Comparison of ENCODE assay signal across 8 cellular contexts in the genomic region with DNA sequence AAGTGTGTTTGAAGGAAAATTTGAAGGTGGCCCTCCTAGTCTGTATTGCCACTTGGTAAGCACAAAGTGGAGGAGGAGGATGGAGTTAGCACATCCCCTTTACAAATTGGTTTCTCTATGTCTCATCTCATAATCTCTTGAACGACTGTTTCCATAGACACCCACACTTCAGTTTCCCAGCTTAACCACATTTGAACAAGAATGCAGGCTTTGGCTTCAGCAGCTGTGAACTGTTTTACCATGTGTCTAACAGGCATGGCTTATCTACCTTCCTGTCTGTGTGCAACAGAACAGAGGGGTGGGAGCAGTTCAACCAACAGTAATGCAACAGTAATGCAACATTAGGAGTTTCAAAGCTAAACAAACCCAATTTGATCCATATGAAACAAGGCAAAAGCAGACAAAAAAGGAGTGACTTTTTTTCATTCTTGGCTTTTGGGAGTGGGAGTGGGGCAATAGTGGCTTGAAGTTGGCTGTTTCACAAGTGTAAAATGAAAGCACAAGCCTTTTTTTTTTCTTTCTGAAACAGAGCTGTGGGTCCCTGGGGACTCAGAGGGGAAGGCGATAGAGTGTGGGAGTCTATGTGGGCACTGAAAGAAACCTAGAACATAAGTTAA.
A peak's percentile ranks its signal among the peaks of the same experiment; 100 is the strongest.
DNase-seq lines count a peak whose midpoint lies in the region; ATAC-seq and TF ChIP-seq lines count a peak whose summit lies in the region.
"Had no signal": no experiment of that assay in that cellular context is flagged by ENCODE, and none has a peak within 500 bp of the region (broad histone marks: within the 10 kb centered on the region; RNA-seq: fewer than 3 reads in every experiment).

No MANE protein-coding gene starts in this region.

- no TSS peak for BruUV-seq in Caco-2 (replicated peaks; lab: Mats Ljungman, UMichigan)

- ATAC-seq in HG03025 (IDR thresholded peaks at IDR 0.05; ENCODE audit: low FRiP score, unreplicated experiment), result peak; percentile 95

- intact Hi-C loops in Caco-2 (cut with micrococcal nuclease; ENCODE audit: unreplicated experiment), result no loop called here

- peak overlapping the region; percentile 92 for H3K27ac Mint-ChIP-seq in T-helper 2 cell treated with Interferon-gamma antibody and Interleukin-4, amounts not matched to agents 5 μg/mL and 100 μg/mL, for 36 hours
- H3K27ac Mint-ChIP-seq in Caco-2 (ENCODE audit: unreplicated experiment), result no peak overlapping the region

- H3K4me3 ChIP-seq in Caco-2 (ENCODE audit: low read depth, low read length), result no peak overlapping the region
- H3K4me3 ChIP-seq: SJSA1 had no signal

- H3K9me3 Mint-ChIP-seq in T-helper 2 cell treated with Interferon-gamma antibody and Interleukin-4, amounts not matched to agents 5 μg/mL and 100 μg/mL, for 36 hours, result peaks cover 11% of the 10 kb centered on the region
- no peaks in the 10 kb centered on the region for H3K9me3 Mint-ChIP-seq in Caco-2 (ENCODE audit: unreplicated experiment)

- TF ChIP-seq CTCF in Caco-2 (IDR thresholded peaks at IDR 0.05; ENCODE audit: insufficient read depth in 1 of 2, low read depth in 1 of 2, low read length in 1 of 2, severe bottlenecking in 1 of 2, unreplicated experiment in 1 of 2), result no peak

- H3K4me3 Mint-ChIP-seq in T-helper 2 cell treated with Interferon-gamma antibody and Interleukin-4, amounts not matched to agents 5 μg/mL and 100 μg/mL, for 36 hours, result peak overlapping the region; percentile 78
- H3K4me3 Mint-ChIP-seq in Caco-2 (ENCODE audit: unreplicated experiment), result no peak overlapping the region

- POLR2A ChIA-PET in Caco-2 (lab: Charles Lee), result no interaction called here

- H3K27me3 Mint-ChIP-seq in T-helper 2 cell treated with Interferon-gamma antibody and Interleukin-4, amounts not matched to agents 5 μg/mL and 100 μg/mL, for 36 hours (ENCODE audit: low read depth), result no peaks in the 10 kb centered on the region
- H3K27me3 Mint-ChIP-seq in Caco-2 (ENCODE audit: insufficient read depth, unreplicated experiment), result no peaks in the 10 kb centered on the region

- no peaks in the 10 kb centered on the region for H3K27me3 ChIP-seq in Caco-2 (replicated peaks; ENCODE audit: control insufficient read depth, insufficient read depth, low read length)
- H3K27me3 ChIP-seq: SJSA1 had no signal

- peaks cover 21% of the 10 kb centered on the region for H3K36me3 Mint-ChIP-seq in T-helper 2 cell treated with Interferon-gamma antibody and Interleukin-4, amounts not matched to agents 5 μg/mL and 100 μg/mL, for 36 hours (ENCODE audit: low read depth)
- H3K36me3 Mint-ChIP-seq in Caco-2 (ENCODE audit: insufficient read depth, unreplicated experiment), result no peaks in the 10 kb centered on the region

- no peaks in the 10 kb centered on the region for H3K9me3 ChIP-seq in Caco-2
- H3K9me3 ChIP-seq: SJSA1 had no signal

- H3K4me1 Mint-ChIP-seq in T-helper 2 cell treated with Interferon-gamma antibody and Interleukin-4, amounts not matched to agents 5 μg/mL and 100 μg/mL, for 36 hours (ENCODE audit: low read depth), result peaks cover 59% of the 10 kb centered on the region
- H3K4me1 Mint-ChIP-seq in Caco-2 (ENCODE audit: low read depth, unreplicated experiment), result no peaks in the 10 kb centered on the region

- H3K27ac ChIP-seq in substantia nigra (ENCODE audit: low read depth, low read length, poor library complexity, severe bottlenecking), result no peak overlapping the region
- H3K27ac ChIP-seq: SJSA1 had no signal

- peak; percentile 75 for DNase-seq in T-helper 2 cell treated with Interferon-gamma antibody and Interleukin-4, amounts not matched to agents 5 μg/mL and 100 μg/mL, for 36 hours (ENCODE audit: low spot score)
- peak; percentile 2 for DNase-seq in germinal center (ENCODE audit: low spot score)
- DNase-seq in T1000 (lab: John Stamatoyannopoulos, UW), result no peak
- DNase-seq in substantia nigra (lab: John Stamatoyannopoulos, UW), result no peak
- no peak for DNase-seq in Caco-2

- peak; percentile 28 for TF ChIP-seq POLR2A in GM19099 (IDR thresholded peaks at IDR 0.05; ENCODE audit: extremely low read depth, insufficient read length, low read depth)

- H3K4me1 ChIP-seq in Caco-2, result no peaks in the 10 kb centered on the region
- H3K4me1 ChIP-seq: SJSA1 had no signal

- no peaks in the 10 kb centered on the region for H3K36me3 ChIP-seq in Caco-2 (ENCODE audit: control insufficient read depth, insufficient read depth, low read length)
- H3K36me3 ChIP-seq: SJSA1 had no signal

- CTCF ChIA-PET in Caco-2 (lab: Charles Lee), result no interaction called here

Comparison
In these comparisons a context has a peak if more than half of its experiments do, and no peak if none do; other contexts are left out.
1. DNase-seq: peak in T-helper 2 cell treated with Interferon-gamma antibody and Interleukin-4, amounts not matched to agents 5 μg/mL and 100 μg/mL, for 36 hours (single experiment) and germinal center (single experiment); none in T1000 (single experiment), substantia nigra (0 of 49) and Caco-2 (0 of 2).